Comparison of ENCODE assay signal across 1 cellular context in genomic region chr19:56839665-56840451, GRCh38.
TF ChIP-seq lines count a peak whose summit lies in the region.

No MANE protein-coding gene starts in this region.

TF ChIP-seq in HepG2, 621 proteins besides CTCF, POLR2A, EP300 and RAD21 (continued from another document and continues in another):
- peak in 1 of 2 experiments; percentile 57; a peak in 2 of 4 replicates for TF ChIP-seq HMGXB4 (CRISPR knock-in tag; IDR thresholded peaks at IDR 0.05; ENCODE audit: borderline replicate concordance in 1 of 2, low read depth in 1 of 2)
- TF ChIP-seq SIX4 (CRISPR knock-in tag; IDR thresholded peaks at IDR 0.05) = no peak
- peak; percentile 5 for TF ChIP-seq ASH2L (IDR thresholded peaks at IDR 0.05; ENCODE audit: insufficient read length, low read depth, low read length)
- 0 out of 2 replicates have a peak, but pooled peaks have one; percentile 27 for TF ChIP-seq ATF1 (CRISPR knock-in tag; IDR thresholded peaks at IDR 0.05)
- peak; percentile 59; the same call in 1 of the 2 replicates for TF ChIP-seq ZNF670 (CRISPR knock-in tag; IDR thresholded peaks at IDR 0.05; ENCODE audit: borderline replicate concordance)
- TF ChIP-seq SRSF9 (IDR thresholded peaks at IDR 0.05; ENCODE audit: borderline replicate concordance, insufficient read depth, low read depth, low read length, poor library complexity, severe bottlenecking) = no peak
- TF ChIP-seq KLF16 (CRISPR knock-in tag; IDR thresholded peaks at IDR 0.05) = 0 out of 4 replicates have a peak, but pooled peaks of 1 of the 2 experiments have one; percentile 20
- 0 out of 2 replicates have a peak, but pooled peaks have one; percentile 37 for TF ChIP-seq EEA1 (CRISPR knock-in tag; IDR thresholded peaks at IDR 0.05; ENCODE audit: borderline replicate concordance)
- 0 out of 2 replicates have a peak, but pooled peaks have one; percentile 27 for TF ChIP-seq KAT7 (CRISPR knock-in tag; IDR thresholded peaks at IDR 0.05; ENCODE audit: borderline replicate concordance)
- TF ChIP-seq NFE2 (CRISPR knock-in tag; IDR thresholded peaks at IDR 0.05) = no peak
- TF ChIP-seq ZNF598 (CRISPR knock-in tag; IDR thresholded peaks at IDR 0.05; ENCODE audit: borderline replicate concordance) = 0 out of 2 replicates have a peak, but pooled peaks have one; percentile 17
- TF ChIP-seq ZFP91 (CRISPR knock-in tag; IDR thresholded peaks at IDR 0.05; ENCODE audit: borderline replicate concordance) = 0 out of 2 replicates have a peak, but pooled peaks have one; percentile 13
- 0 out of 2 replicates have a peak, but pooled peaks have one; percentile 54 for TF ChIP-seq ZNF230 (CRISPR knock-in tag; IDR thresholded peaks at IDR 0.05)
- no peak for TF ChIP-seq ZNF513 (CRISPR knock-in tag; conservative IDR thresholded peaks at IDR 0.05)
- TF ChIP-seq KMT2A (CRISPR knock-in tag; IDR thresholded peaks at IDR 0.05) = no peak
- no peak for TF ChIP-seq CENPBD1 (CRISPR knock-in tag; IDR thresholded peaks at IDR 0.05; ENCODE audit: borderline replicate concordance, low read depth)
- peak; percentile 78; the same call in 1 of the 2 replicates for TF ChIP-seq ZNF543 (CRISPR knock-in tag; IDR thresholded peaks at IDR 0.05)
- TF ChIP-seq YEATS2 (CRISPR knock-in tag; IDR thresholded peaks at IDR 0.05; ENCODE audit: borderline replicate concordance) = no peak
- TF ChIP-seq PATZ1 (CRISPR knock-in tag; IDR thresholded peaks at IDR 0.05) = 0 out of 2 replicates have a peak, but pooled peaks have one; percentile 14
- TF ChIP-seq POLR2AphosphoS5 (IDR thresholded peaks at IDR 0.05; ENCODE audit: low read depth, low read length) = 0 out of 2 replicates have a peak, but pooled peaks have one; percentile 5
- peak; percentile 99 for TF ChIP-seq AGO2 (optimal IDR thresholded peaks at IDR 0.05; ENCODE audit: low read depth, low read length)
- TF ChIP-seq MLXIP (CRISPR knock-in tag; IDR thresholded peaks at IDR 0.05; ENCODE audit: borderline replicate concordance) = no peak
- TF ChIP-seq WIZ (CRISPR knock-in tag; IDR thresholded peaks at IDR 0.05) = 0 out of 2 replicates have a peak, but pooled peaks have one; percentile 64
- no peak for TF ChIP-seq ZNF644 (CRISPR knock-in tag; IDR thresholded peaks at IDR 0.05; ENCODE audit: low read depth)
- TF ChIP-seq SP1 (IDR thresholded peaks at IDR 0.05) = no peak
- TF ChIP-seq SP1 (CRISPR knock-in tag; IDR thresholded peaks at IDR 0.05) = no peak
- no peak for TF ChIP-seq ZFP62 (CRISPR knock-in tag; IDR thresholded peaks at IDR 0.05)
- no peak for TF ChIP-seq RBAK (CRISPR knock-in tag; IDR thresholded peaks at IDR 0.05)
- TF ChIP-seq ZNF883 (CRISPR knock-in tag; IDR thresholded peaks at IDR 0.05; ENCODE audit: not compliant biosample characterization) = peak; percentile 21
- 0 out of 2 replicates have a peak, but pooled peaks have one; percentile 16 for TF ChIP-seq ZHX1 (CRISPR knock-in tag; IDR thresholded peaks at IDR 0.05; ENCODE audit: low read depth)
- TF ChIP-seq ATF7-NPFF (CRISPR knock-in tag; IDR thresholded peaks at IDR 0.05; ENCODE audit: low read depth) = no peak
- 0 out of 2 replicates have a peak, but pooled peaks have one; percentile 32 for TF ChIP-seq ZNF572 (CRISPR knock-in tag; IDR thresholded peaks at IDR 0.05)
- no peak for TF ChIP-seq ZNF710 (CRISPR knock-in tag; IDR thresholded peaks at IDR 0.05; ENCODE audit: borderline replicate concordance)
- no peak for TF ChIP-seq ZNF441 (CRISPR knock-in tag; IDR thresholded peaks at IDR 0.05; ENCODE audit: borderline replicate concordance)
- TF ChIP-seq CBX5 (CRISPR knock-in tag; IDR thresholded peaks at IDR 0.05; ENCODE audit: borderline replicate concordance) = no peak
- TF ChIP-seq ZNF891 (CRISPR knock-in tag; IDR thresholded peaks at IDR 0.05) = peak; percentile 3; the same call in 1 of the 2 replicates
- 0 out of 2 replicates have a peak, but pooled peaks have one; percentile 31 for TF ChIP-seq ARNTL (CRISPR knock-in tag; IDR thresholded peaks at IDR 0.05)
- peak; percentile 30; the same call in 1 of the 2 replicates for TF ChIP-seq POLR2G (IDR thresholded peaks at IDR 0.05; ENCODE audit: low read depth, low read length)
- no peak for TF ChIP-seq MAFK (conservative IDR thresholded peaks at IDR 0.05 in 1 of 2, IDR thresholded peaks at IDR 0.05 in 1 of 2; ENCODE audit: low read length in 2 of 2)
- TF ChIP-seq SRSF1 (optimal IDR thresholded peaks at IDR 0.05; ENCODE audit: low read depth, low read length) = peak; percentile 35
- no peak for TF ChIP-seq ELK4 (CRISPR knock-in tag; IDR thresholded peaks at IDR 0.05; ENCODE audit: borderline replicate concordance)
- no peak for TF ChIP-seq JUND (CRISPR knock-in tag; IDR thresholded peaks at IDR 0.05)
- no peak for TF ChIP-seq ZNF224 (CRISPR knock-in tag; IDR thresholded peaks at IDR 0.05)
- no peak for TF ChIP-seq GATAD1 (CRISPR knock-in tag; IDR thresholded peaks at IDR 0.05)
- peak; percentile 18; the same call in 1 of the 2 replicates for TF ChIP-seq ZNF768 (CRISPR knock-in tag; IDR thresholded peaks at IDR 0.05)
- TF ChIP-seq BCL6 (CRISPR knock-in tag; IDR thresholded peaks at IDR 0.05) = no peak
- 0 out of 2 replicates have a peak, but pooled peaks have one; percentile 27 for TF ChIP-seq FOXC1 (CRISPR knock-in tag; IDR thresholded peaks at IDR 0.05; ENCODE audit: borderline replicate concordance)
- no peak for TF ChIP-seq SKI (IDR thresholded peaks at IDR 0.05; ENCODE audit: partially characterized antibody)
- no peak for TF ChIP-seq TGIF2 (CRISPR knock-in tag; IDR thresholded peaks at IDR 0.05)
- TF ChIP-seq GABPB1 (CRISPR knock-in tag; IDR thresholded peaks at IDR 0.05) = no peak
- no peak for TF ChIP-seq MYNN (CRISPR knock-in tag; IDR thresholded peaks at IDR 0.05; ENCODE audit: low read depth)
- TF ChIP-seq ZNF138 (CRISPR knock-in tag; IDR thresholded peaks at IDR 0.05; ENCODE audit: low read depth) = 0 out of 2 replicates have a peak, but pooled peaks have one; percentile 14
